In genomic region chr14:68268197-68268596, GRCh38 we compare ENCODE assay signal across 9 cellular contexts.
DNase-seq lines count a peak whose midpoint lies in the region; ATAC-seq, FAIRE-seq and TF ChIP-seq lines count a peak whose summit lies in the region.
"Had no signal": no experiment of that assay in that cellular context is flagged by ENCODE, and none has a peak within 500 bp of the region (broad histone marks: within the 10 kb centered on the region; RNA-seq: fewer than 3 reads in every experiment).

No MANE protein-coding gene starts in this region.

- ATAC-seq in activated naive CD4-positive, alpha-beta T cell treated with anti-CD3 and anti-CD28 coated beads, Interleukin-2, amount 50 U/mL, for 72 hours: peak in 1 of 2 donors; percentile 31
- peak; percentile 70 for ATAC-seq in HG03342 (IDR thresholded peaks at IDR 0.05; ENCODE audit: unreplicated experiment)

- H3K36me3 Mint-ChIP-seq in activated naive CD4-positive, alpha-beta T cell treated with anti-CD3 and anti-CD28 coated beads, Interleukin-2, amount 50 U/mL, for 72 hours: peaks cover 0 to 4% of the 10 kb centered on the region in 2 donors
- H3K36me3 Mint-ChIP-seq in nephron progenitor cell (ENCODE audit: low read depth): no peaks in the 10 kb centered on the region

- no peak overlapping the region for H3K4me3 Mint-ChIP-seq in nephron progenitor cell

- peak overlapping the region; percentile 2 to 25 for H3K27ac Mint-ChIP-seq in activated naive CD4-positive, alpha-beta T cell treated with anti-CD3 and anti-CD28 coated beads, Interleukin-2, amount 50 U/mL, for 72 hours
- H3K27ac Mint-ChIP-seq in nephron progenitor cell: no peak overlapping the region

- peak overlapping the region; percentile 63 for H3K27ac ChIP-seq in caudate nucleus (ENCODE audit: low read depth, low read length)
- H3K27ac ChIP-seq: SJSA1 had no signal

- no peaks in the 10 kb centered on the region for H3K9me3 Mint-ChIP-seq in activated naive CD4-positive, alpha-beta T cell treated with anti-CD3 and anti-CD28 coated beads, Interleukin-2, amount 50 U/mL, for 72 hours
- no peaks in the 10 kb centered on the region for H3K9me3 Mint-ChIP-seq in nephron progenitor cell

- peaks cover 38% of the 10 kb centered on the region for H3K4me1 Mint-ChIP-seq in nephron progenitor cell

- no peaks in the 10 kb centered on the region for H3K27me3 Mint-ChIP-seq in nephron progenitor cell (ENCODE audit: low read depth, poor library complexity)

- FAIRE-seq in urothelium cell line (lab: Jason Lieb, UNC): peak; percentile 93

- no peak for TF ChIP-seq CTCF in nephron progenitor cell (IDR thresholded peaks at IDR 0.05)

- DNase-seq in activated naive CD4-positive, alpha-beta T cell treated with anti-CD3 and anti-CD28 coated beads, Interleukin-2, amount 50 U/mL, for 72 hours (ENCODE audit: low spot score in 2 of 2): no peak
- DNase-seq in activated naive CD4-positive, alpha-beta T cell treated with Interleukin-2 at 50 U/mL for 16 hours: no peak
- DNase-seq in caudate nucleus (lab: John Stamatoyannopoulos, UW) (peak in 3 of 61 donors; percentile 1 to 14 (median 7)), urothelium cell line (ENCODE audit: low spot score) (no peak), nephron progenitor cell (no peak), NCI-H748 (lab: John Stamatoyannopoulos, UW; ENCODE audit: unreplicated experiment) (no peak)
- no peak for DNase-seq in activated CD4-positive, alpha-beta T cell treated with anti-CD3 and anti-CD28 coated beads, Interleukin-2, amount 50 U/mL, for 4 hours
